In the genomic region with DNA sequence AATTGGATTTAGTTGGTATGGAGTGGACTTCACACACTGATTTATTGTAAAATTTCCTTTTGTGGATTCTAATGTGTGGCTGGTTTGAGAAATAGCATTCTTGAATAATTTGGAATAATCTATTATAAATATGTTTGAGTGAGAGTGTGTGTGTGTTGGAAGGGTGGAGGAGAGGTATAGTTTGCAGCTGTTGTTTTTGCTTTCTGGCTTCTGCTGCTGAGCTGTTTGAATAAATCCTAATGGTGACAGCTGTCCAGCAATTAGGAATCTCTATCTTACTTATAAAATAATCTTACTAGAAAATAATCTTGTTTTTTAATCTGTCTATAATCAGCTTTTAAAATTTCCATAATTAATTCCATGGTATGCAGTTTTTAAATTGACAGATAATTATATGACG, we compare ENCODE assay signal across 21 cellular contexts.
"Had no signal": no experiment of that assay in that cellular context is flagged by ENCODE, and none has a peak within 500 bp of the region (broad histone marks: within the 10 kb centered on the region; RNA-seq: fewer than 3 reads in every experiment).

No MANE protein-coding gene starts in this region.

- H3K9me3 Mint-ChIP-seq: activated naive CD4-positive, alpha-beta T cell treated with anti-CD3 and anti-CD28 coated beads, Interleukin-2, amount 50 U/mL, for 24 hours had no signal

- H3K27me3 Mint-ChIP-seq: activated CD8-positive, alpha-beta T cell treated with anti-CD3 and anti-CD28 coated beads for 36 hours; activated naive CD4-positive, alpha-beta T cell treated with anti-CD3 and anti-CD28 coated beads, Interleukin-2, amount 50 U/mL, for 24 hours; T-cell had no signal

- DNase-seq: activated CD4-positive, alpha-beta T cell treated with anti-CD3 and anti-CD28 coated beads for 4 hours; activated CD8-positive, alpha-beta memory T cell treated with anti-CD3 and anti-CD28 coated beads, Interleukin-2, amount 50 U/mL, for 4 hours; activated CD8-positive, alpha-beta T cell treated with anti-CD3 and anti-CD28 coated beads for 36 hours; activated effector memory CD4-positive, alpha-beta T cell treated with Interleukin-2 at 50 U/mL for 16 hours; activated naive CD4-positive, alpha-beta T cell; activated T-cell treated with anti-CD3 and anti-CD28 coated beads, Interleukin-2, amount 50 U/mL, for 1 hour; aorta; caudate nucleus; IMR-90; KBM-7; NCI-H1105; NCI-H1436; NCI-H187 treated with DMSO at 0.1 percent for 48 hours; NCI-H2081 treated with DMSO at 0.1 percent for 48 hours; NCI-H226; NCI-H69; RPMI8226; T-cell had no signal

- H3K36me3 Mint-ChIP-seq: activated naive CD4-positive, alpha-beta T cell treated with anti-CD3 and anti-CD28 coated beads, Interleukin-2, amount 50 U/mL, for 24 hours; T-cell had no signal

- H3K4me1 Mint-ChIP-seq: activated naive CD4-positive, alpha-beta T cell treated with anti-CD3 and anti-CD28 coated beads, Interleukin-2, amount 50 U/mL, for 24 hours; T-cell had no signal

- ATAC-seq: activated CD4-positive, CD25-positive, alpha-beta regulatory T cell treated with anti-CD3 and anti-CD28 coated beads, Interleukin-2, amount 50 U/mL, for 24 hours; activated CD8-positive, alpha-beta T cell treated with anti-CD3 and anti-CD28 coated beads for 36 hours; Right ventricle myocardium inferior; T-cell had no signal

- H3K4me3 Mint-ChIP-seq: activated CD8-positive, alpha-beta T cell treated with anti-CD3 and anti-CD28 coated beads for 36 hours; activated naive CD4-positive, alpha-beta T cell treated with anti-CD3 and anti-CD28 coated beads, Interleukin-2, amount 50 U/mL, for 24 hours; T-cell had no signal

- H3K27ac Mint-ChIP-seq: activated CD8-positive, alpha-beta T cell treated with anti-CD3 and anti-CD28 coated beads for 36 hours; activated naive CD4-positive, alpha-beta T cell treated with anti-CD3 and anti-CD28 coated beads, Interleukin-2, amount 50 U/mL, for 24 hours; T-cell had no signal
